Comparison of ENCODE assay signal across 18 cellular contexts in genomic region chr10:53357587-53357986, GRCh38.
A peak's percentile ranks its signal among the peaks of the same experiment; 100 is the strongest.
DNase-seq lines count a peak whose midpoint lies in the region; ATAC-seq and TF ChIP-seq lines count a peak whose summit lies in the region.
"Had no signal": no experiment of that assay in that cellular context is flagged by ENCODE, and none has a peak within 500 bp of the region (broad histone marks: within the 10 kb centered on the region; RNA-seq: fewer than 3 reads in every experiment).

No MANE protein-coding gene starts in this region.

- H3K27me3 ChIP-seq in SK-N-SH (ENCODE audit: insufficient read depth) (no peaks in the 10 kb centered on the region), mammary epithelial cell (ENCODE audit: insufficient read depth, low read length) (no peaks in the 10 kb centered on the region), vagina (no peaks in the 10 kb centered on the region)
- no peaks in the 10 kb centered on the region for H3K27me3 ChIP-seq in CD8-positive, alpha-beta T cell (ENCODE audit: insufficient read depth, low read length)
- H3K27me3 ChIP-seq: BE2C, MG63, SJSA1 had no signal

- ATAC-seq in SK-N-SH treated with all-trans-retinoic acid at 6 μM for 48 hours (no peak), HG02870 (IDR thresholded peaks at IDR 0.05; ENCODE audit: unreplicated experiment) (no peak)
- no peak for ATAC-seq in CD8-positive, alpha-beta T cell

- no peaks in the 10 kb centered on the region for H3K4me1 Mint-ChIP-seq in CD8-positive, alpha-beta T cell (ENCODE audit: low read depth)

- no peak overlapping the region for H3K4me3 Mint-ChIP-seq in CD8-positive, alpha-beta T cell
- H3K4me3 Mint-ChIP-seq: CD4-positive, alpha-beta T cell had no signal

- H3K9ac ChIP-seq in SK-N-SH (no peak overlapping the region), mammary epithelial cell (ENCODE audit: insufficient read depth, low read length) (no peak overlapping the region)

- no peaks in the 10 kb centered on the region for H3K36me3 Mint-ChIP-seq in CD8-positive, alpha-beta T cell

- no peaks in the 10 kb centered on the region for H3K36me3 ChIP-seq in SK-N-SH (replicated peaks in 1 of 2; ENCODE audit: control insufficient read depth in 1 of 2, insufficient read depth in 2 of 2, low read length in 1 of 2)
- no peaks in the 10 kb centered on the region for H3K36me3 ChIP-seq in mammary epithelial cell (ENCODE audit: insufficient read depth, low read length)
- H3K36me3 ChIP-seq in CD8-positive, alpha-beta T cell (ENCODE audit: insufficient read depth, low read length) = no peaks in the 10 kb centered on the region
- H3K36me3 ChIP-seq in vagina = no peaks in the 10 kb centered on the region
- H3K36me3 ChIP-seq: BE2C, MG63, SJSA1 had no signal

- intact Hi-C loops in mammary epithelial cell (cut with micrococcal nuclease) = loop anchor here (5.0 kb wide), 1 partner anchor 240 kb away; no protein-coding TSS in a partner anchor
- intact Hi-C loops in CD8-positive, alpha-beta T cell (cut with DNase I, micrococcal nuclease) = no loop called here
- intact Hi-C loops in vagina (cut with DNase I) = no loop called here

- H4K20me1 ChIP-seq in SK-N-SH (ENCODE audit: insufficient read depth) = no peaks in the 10 kb centered on the region
- H4K20me1 ChIP-seq in mammary epithelial cell (ENCODE audit: insufficient read depth, low read length) = no peaks in the 10 kb centered on the region

- H3K4me1 ChIP-seq in SK-N-SH (ENCODE audit: control insufficient read depth in 1 of 2, insufficient read depth in 2 of 2, low read depth in 1 of 2, low read length in 1 of 2) = no peaks in the 10 kb centered on the region; a peak in 1 of 4 replicates
- H3K4me1 ChIP-seq in mammary epithelial cell (ENCODE audit: insufficient read depth, low read length) = peaks cover 23% of the 10 kb centered on the region
- H3K4me1 ChIP-seq in CD8-positive, alpha-beta T cell (ENCODE audit: insufficient read depth, low read length) = no peaks in the 10 kb centered on the region
- H3K4me1 ChIP-seq in vagina = no peaks in the 10 kb centered on the region
- H3K4me1 ChIP-seq: SJSA1 had no signal

- POLR2A ChIA-PET in SK-N-SH (lab: Yijun Ruan, JAX) = no interaction called here
- POLR2A ChIA-PET in CD8-positive, alpha-beta T cell (lab: Charles Lee) = no interaction called here

- no peaks in the 10 kb centered on the region for H3K9me2 ChIP-seq in SK-N-SH

- TF ChIP-seq CTCF in SK-N-SH (IDR thresholded peaks at IDR 0.05) = no peak
- no peak for TF ChIP-seq CTCF in mammary epithelial cell (conservative IDR thresholded peaks at IDR 0.05 in 1 of 2, IDR thresholded peaks at IDR 0.05 in 1 of 2; ENCODE audit: extremely low read depth in 1 of 2, insufficient read depth in 1 of 2, low read depth in 1 of 2, low read length in 2 of 2)
- no peak for TF ChIP-seq CTCF in CD8-positive, alpha-beta T cell (IDR thresholded peaks at IDR 0.05)
- no peak for TF ChIP-seq CTCF in vagina (IDR thresholded peaks at IDR 0.05)

- peaks cover 32% of the 10 kb centered on the region for H3K9me3 Mint-ChIP-seq in CD8-positive, alpha-beta T cell

- no peak for TF ChIP-seq EP300 in SK-N-SH (IDR thresholded peaks at IDR 0.05; ENCODE audit: borderline replicate concordance in 1 of 2, low read depth in 1 of 2, low read length in 1 of 2)

- no peak overlapping the region for H3K27ac Mint-ChIP-seq in CD8-positive, alpha-beta T cell
- H3K27ac Mint-ChIP-seq: CD4-positive, alpha-beta T cell had no signal

- TF ChIP-seq POLR2A in vagina (IDR thresholded peaks at IDR 0.05) = no peak

- TF ChIP-seq RAD21 in SK-N-SH (IDR thresholded peaks at IDR 0.05; ENCODE audit: low read length) = no peak

- H3K4me2 ChIP-seq in SK-N-SH (no peak overlapping the region), mammary epithelial cell (ENCODE audit: insufficient read depth, low read depth, low read length) (peak overlapping the region; percentile 63)

- H2AFZ ChIP-seq in SK-N-SH (ENCODE audit: low read depth) (no peak overlapping the region), mammary epithelial cell (ENCODE audit: low read depth, low read length) (peak overlapping the region; percentile 17)

- no peaks in the 10 kb centered on the region for H3K27me3 Mint-ChIP-seq in CD8-positive, alpha-beta T cell (ENCODE audit: low read depth)
- H3K27me3 Mint-ChIP-seq: CD4-positive, alpha-beta T cell had no signal

- DNase-seq in SK-N-SH (no peak), mammary epithelial cell (peak; percentile 36), islet precursor cell (peak; percentile 51), retina (peak; percentile 7), vagina (ENCODE audit: extremely low spot score in 2 of 2) (no peak)
- no peak for DNase-seq in CD8-positive, alpha-beta T cell
- DNase-seq: 8988T; BE2C; CD4-positive, alpha-beta T cell; MG63; NCI-H1092; NCI-H1694; NCI-H2107; OCI-M1; RPMI8226 had no signal

- no peak overlapping the region for H3K27ac ChIP-seq in SK-N-SH (ENCODE audit: low read depth in 2 of 2, low read length in 1 of 2)
- H3K27ac ChIP-seq in mammary epithelial cell (ENCODE audit: insufficient read depth, low read depth, low read length) = peak overlapping the region; percentile 2
- H3K27ac ChIP-seq in CD8-positive, alpha-beta T cell (ENCODE audit: low read depth, low read length) = no peak overlapping the region
- no peak overlapping the region for H3K27ac ChIP-seq in vagina
- H3K27ac ChIP-seq: SJSA1 had no signal

- CTCF ChIA-PET in SK-N-SH (lab: Yijun Ruan, JAX) = no interaction called here
- CTCF ChIA-PET in mammary epithelial cell (lab: Charles Lee; ENCODE audit: low non-redundant PET) = no interaction called here
- CTCF ChIA-PET in CD8-positive, alpha-beta T cell (lab: Charles Lee) = no interaction called here

- H3K79me2 ChIP-seq in SK-N-SH (ENCODE audit: insufficient read depth) (no peaks in the 10 kb centered on the region), mammary epithelial cell (ENCODE audit: insufficient read depth, low read length) (no peaks in the 10 kb centered on the region)

- H3K9me3 ChIP-seq in SK-N-SH (no peaks in the 10 kb centered on the region), mammary epithelial cell (replicated peaks; ENCODE audit: insufficient read depth, low read length) (no peaks in the 10 kb centered on the region), vagina (no peaks in the 10 kb centered on the region)
- no peaks in the 10 kb centered on the region for H3K9me3 ChIP-seq in CD8-positive, alpha-beta T cell (ENCODE audit: low read length)
- H3K9me3 ChIP-seq: BE2C, MG63, SJSA1 had no signal

- no peak overlapping the region for H3K4me3 ChIP-seq in SK-N-SH (ENCODE audit: low read depth in 2 of 2, low read length in 1 of 2)
- H3K4me3 ChIP-seq in mammary epithelial cell (replicated peaks in 1 of 3; ENCODE audit: insufficient read depth in 1 of 3, low read depth in 2 of 3, low read length in 3 of 3) = no peak overlapping the region
- H3K4me3 ChIP-seq in CD8-positive, alpha-beta T cell (ENCODE audit: low read depth, low read length) = no peak overlapping the region
- no peak overlapping the region for H3K4me3 ChIP-seq in vagina
- H3K4me3 ChIP-seq: MG63, SJSA1 had no signal

- BruUV-seq in mammary epithelial cell (replicated peaks; lab: Mats Ljungman, UMichigan) = no TSS peak

- in situ Hi-C loops in mammary epithelial cell (cut with MboI; ENCODE audit: low sequenced_read_pairs in 2 of 2) = no loop called here

- no peaks in the 10 kb centered on the region for H3F3A ChIP-seq in SK-N-SH (replicated peaks; ENCODE audit: insufficient read depth)

- dilution Hi-C loops in mammary epithelial cell (cut with HindIII; ENCODE audit: low sequenced_read_pairs) = no loop called here

TF ChIP-seq in SK-N-SH treated with all-trans-retinoic acid at 6 μM for 48 hours, 23 proteins besides CTCF, POLR2A, EP300 and RAD21 (continues in another document):
- no peak for TF ChIP-seq ZC3H10 (CRISPR knock-in tag; IDR thresholded peaks at IDR 0.05)
- no peak for TF ChIP-seq ARNTL (CRISPR knock-in tag; IDR thresholded peaks at IDR 0.05; ENCODE audit: borderline replicate concordance, low read depth)
- TF ChIP-seq, protein P1, sequence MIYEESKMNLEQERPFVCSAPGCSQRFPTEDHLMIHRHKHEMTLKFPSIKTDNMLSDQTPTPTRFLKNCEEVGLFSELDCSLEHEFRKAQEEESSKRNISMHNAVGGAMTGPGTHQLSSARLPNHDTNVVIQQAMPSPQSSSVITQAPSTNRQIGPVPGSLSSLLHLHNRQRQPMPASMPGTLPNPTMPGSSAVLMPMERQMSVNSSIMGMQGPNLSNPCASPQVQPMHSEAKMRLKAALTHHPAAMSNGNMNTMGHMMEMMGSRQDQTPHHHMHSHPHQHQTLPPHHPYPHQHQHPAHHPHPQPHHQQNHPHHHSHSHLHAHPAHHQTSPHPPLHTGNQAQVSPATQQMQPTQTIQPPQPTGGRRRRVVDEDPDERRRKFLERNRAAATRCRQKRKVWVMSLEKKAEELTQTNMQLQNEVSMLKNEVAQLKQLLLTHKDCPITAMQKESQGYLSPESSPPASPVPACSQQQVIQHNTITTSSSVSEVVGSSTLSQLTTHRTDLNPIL (CRISPR knock-in tag; IDR thresholded peaks at IDR 0.05; ENCODE audit: low read depth) = peak; percentile 16; the same call in 1 of the 2 replicates
- TF ChIP-seq ISL1 (CRISPR knock-in tag; IDR thresholded peaks at IDR 0.05) = peak; percentile 37; the same call in 1 of the 2 replicates

TF ChIP-seq in SK-N-SH, 30 proteins besides CTCF, POLR2A, EP300 and RAD21 (continues in another document):
- TF ChIP-seq YY1 (IDR thresholded peaks at IDR 0.05; ENCODE audit: low read depth) (no peak), MEF2A (IDR thresholded peaks at IDR 0.05; ENCODE audit: borderline replicate concordance, low read depth) (no peak), TEAD4 (IDR thresholded peaks at IDR 0.05; ENCODE audit: borderline replicate concordance, insufficient read depth) (no peak), ELF1 (IDR thresholded peaks at IDR 0.05) (no peak), NRF1 (IDR thresholded peaks at IDR 0.05; ENCODE audit: low read depth, low read length) (no peak), FOXJ3 (CRISPR knock-in tag; IDR thresholded peaks at IDR 0.05) (no peak), TCF12 (IDR thresholded peaks at IDR 0.05) (no peak), MXI1 (IDR thresholded peaks at IDR 0.05; ENCODE audit: low read depth, low read length) (no peak), GATA2 (CRISPR knock-in tag; IDR thresholded peaks at IDR 0.05) (no peak), NFIC (IDR thresholded peaks at IDR 0.05; ENCODE audit: borderline replicate concordance) (no peak), RFX5 (IDR thresholded peaks at IDR 0.05; ENCODE audit: low read length) (no peak)
- TF ChIP-seq, protein P2, sequence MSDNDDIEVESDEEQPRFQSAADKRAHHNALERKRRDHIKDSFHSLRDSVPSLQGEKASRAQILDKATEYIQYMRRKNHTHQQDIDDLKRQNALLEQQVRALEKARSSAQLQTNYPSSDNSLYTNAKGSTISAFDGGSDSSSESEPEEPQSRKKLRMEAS (IDR thresholded peaks at IDR 0.05; ENCODE audit: low read depth) = no peak
- TF ChIP-seq, protein P3, sequence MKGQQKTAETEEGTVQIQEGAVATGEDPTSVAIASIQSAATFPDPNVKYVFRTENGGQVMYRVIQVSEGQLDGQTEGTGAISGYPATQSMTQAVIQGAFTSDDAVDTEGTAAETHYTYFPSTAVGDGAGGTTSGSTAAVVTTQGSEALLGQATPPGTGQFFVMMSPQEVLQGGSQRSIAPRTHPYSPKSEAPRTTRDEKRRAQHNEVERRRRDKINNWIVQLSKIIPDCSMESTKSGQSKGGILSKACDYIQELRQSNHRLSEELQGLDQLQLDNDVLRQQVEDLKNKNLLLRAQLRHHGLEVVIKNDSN (IDR thresholded peaks at IDR 0.05; ENCODE audit: borderline replicate concordance, low read depth) = no peak

Comparison
In these comparisons a context has a peak if more than half of its experiments do, and no peak if none do; other contexts are left out.
1. DNase-seq: peak in mammary epithelial cell (single experiment), islet precursor cell (single experiment) and retina (single experiment); none in SK-N-SH (single experiment), CD8-positive, alpha-beta T cell (0 of 7) and vagina (0 of 2).